1 cellular context compared by ENCODE assay signal in genomic region chr7:79453558-79454324, GRCh38.
TF ChIP-seq lines count a peak whose summit lies in the region.

TSS of gene MAGI2 (minus strand) at chr7:79453667. CDS start at chr7:79453320, 347 bp downstream.

TF ChIP-seq in HepG2, 621 proteins besides CTCF, POLR2A, EP300 and RAD21 (continued from another document and continues in another):
- TF ChIP-seq TEF (CRISPR knock-in tag; IDR thresholded peaks at IDR 0.05) (0 out of 2 replicates have a peak, but pooled peaks have one; percentile 15), ZNF713 (CRISPR knock-in tag; IDR thresholded peaks at IDR 0.05) (no peak), GATA4 (IDR thresholded peaks at IDR 0.05; ENCODE audit: borderline replicate concordance, low read depth) (no peak), MLX (CRISPR knock-in tag; IDR thresholded peaks at IDR 0.05) (no peak), ZNF264 (CRISPR knock-in tag; IDR thresholded peaks at IDR 0.05) (no peak), PHF8 (CRISPR knock-in tag; IDR thresholded peaks at IDR 0.05) (peak; percentile 80), ZKSCAN1 (IDR thresholded peaks at IDR 0.05; ENCODE audit: low read length) (no peak), DRAP1 (CRISPR knock-in tag; IDR thresholded peaks at IDR 0.05) (peak; percentile 18; the same call in 1 of the 2 replicates), TFAP4 (IDR thresholded peaks at IDR 0.05; ENCODE audit: borderline replicate concordance, low read depth) (no peak), ZFP82 (CRISPR knock-in tag; IDR thresholded peaks at IDR 0.05; ENCODE audit: borderline replicate concordance) (0 out of 2 replicates have a peak, but pooled peaks have one; percentile 57), HOXA9 (CRISPR knock-in tag; IDR thresholded peaks at IDR 0.05; ENCODE audit: borderline replicate concordance) (0 out of 2 replicates have a peak, but pooled peaks have one; percentile 27), THAP9 (CRISPR knock-in tag; IDR thresholded peaks at IDR 0.05; ENCODE audit: borderline replicate concordance) (no peak), PBX3 (CRISPR knock-in tag; IDR thresholded peaks at IDR 0.05; ENCODE audit: borderline replicate concordance) (no peak), ZNF749 (CRISPR knock-in tag; IDR thresholded peaks at IDR 0.05; ENCODE audit: borderline replicate concordance) (peak; percentile 57; the same call in 1 of the 2 replicates), IRX3 (CRISPR knock-in tag; IDR thresholded peaks at IDR 0.05; ENCODE audit: borderline replicate concordance, low read depth) (peak; percentile 59; the same call in 1 of the 2 replicates), KLF15 (CRISPR knock-in tag; IDR thresholded peaks at IDR 0.05; ENCODE audit: borderline replicate concordance) (no peak), ELK4 (CRISPR knock-in tag; IDR thresholded peaks at IDR 0.05; ENCODE audit: borderline replicate concordance) (no peak), ZNF280B (CRISPR knock-in tag; IDR thresholded peaks at IDR 0.05; ENCODE audit: borderline replicate concordance) (peak; percentile 58; the same call in 1 of the 2 replicates), MED1 (CRISPR knock-in tag; IDR thresholded peaks at IDR 0.05) (peak; percentile 57; the same call in 1 of the 2 replicates), SIX4 (CRISPR knock-in tag; IDR thresholded peaks at IDR 0.05) (no peak), ATF2 (CRISPR knock-in tag; IDR thresholded peaks at IDR 0.05) (no peak), ZSCAN25 (CRISPR knock-in tag; IDR thresholded peaks at IDR 0.05) (no peak), ZSCAN12 (CRISPR knock-in tag; IDR thresholded peaks at IDR 0.05) (no peak), ZSCAN20 (CRISPR knock-in tag; IDR thresholded peaks at IDR 0.05; ENCODE audit: borderline replicate concordance) (no peak), HNF1A (IDR thresholded peaks at IDR 0.05; ENCODE audit: low read depth) (no peak), HNF1A (CRISPR knock-in tag; IDR thresholded peaks at IDR 0.05; ENCODE audit: borderline replicate concordance) (no peak), EHMT2 (IDR thresholded peaks at IDR 0.05; ENCODE audit: borderline replicate concordance, low read depth, low read length) (no peak), BCL3 (CRISPR knock-in tag; IDR thresholded peaks at IDR 0.05) (no peak), ZNF24 (IDR thresholded peaks at IDR 0.05) (no peak), CC2D1A (CRISPR knock-in tag; IDR thresholded peaks at IDR 0.05) (no peak), PAXIP1 (CRISPR knock-in tag; conservative IDR thresholded peaks at IDR 0.05) (no peak), SALL2 (CRISPR knock-in tag; IDR thresholded peaks at IDR 0.05) (peak; percentile 62; the same call in 1 of the 2 replicates), ELF3 (CRISPR knock-in tag; IDR thresholded peaks at IDR 0.05) (no peak)
